Comparison of ENCODE assay signal across 8 cellular contexts in the genomic region with DNA sequence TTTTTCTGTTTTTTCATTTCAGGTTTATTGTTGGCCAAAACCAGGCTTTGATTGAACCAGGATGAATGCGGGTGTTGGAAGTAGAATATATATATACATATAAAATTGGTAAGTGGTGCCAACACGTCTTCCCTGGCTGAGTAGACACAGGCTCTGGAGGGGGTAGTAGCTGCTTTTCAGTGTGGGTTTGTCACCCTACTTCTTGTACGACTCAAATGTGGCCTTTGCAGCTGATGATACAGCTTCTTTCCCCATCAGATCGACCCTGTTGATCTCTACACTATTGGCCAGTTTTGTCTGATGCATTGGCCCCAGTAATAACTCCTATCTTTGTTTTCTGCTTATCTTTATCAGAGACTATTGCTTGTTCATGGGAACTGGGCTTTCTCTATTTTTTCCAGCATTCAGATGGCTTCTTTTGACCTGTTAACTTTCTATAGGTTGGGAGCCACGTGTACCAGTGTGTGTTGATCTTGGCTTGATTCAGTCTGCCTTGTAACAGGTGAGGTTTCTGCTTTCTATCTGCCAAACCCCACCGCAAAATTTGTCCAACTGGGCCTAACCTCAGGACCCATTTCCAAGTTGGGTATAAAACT. TPM values are rescaled to one million over a fixed set of nuclear protein-coding genes. Genes with fewer than 3 reads are reported as not detected.
DNase-seq lines count a peak whose midpoint lies in the region; ATAC-seq and TF ChIP-seq lines count a peak whose summit lies in the region.

No MANE protein-coding gene starts in this region.

- H3K4me2 ChIP-seq in GM23338: peak overlapping the region; percentile 85

- H3K27ac Mint-ChIP-seq in GM23338: peak overlapping the region; percentile 99
- H3K27ac Mint-ChIP-seq in activated naive CD8-positive, alpha-beta T cell treated with anti-CD3 and anti-CD28 coated beads for 36 hours: peak overlapping the region; percentile 100

- peaks cover 37% of the 10 kb centered on the region for H3K4me1 ChIP-seq in GM23338 (ENCODE audit: insufficient read depth)
- peaks cover 0 to 31% (median 18%) of the 10 kb centered on the region in 4 donors for H3K4me1 ChIP-seq in liver (ENCODE audit: control insufficient read depth in 4 of 4, insufficient read depth in 4 of 4, low read length in 3 of 4)
- H3K4me1 ChIP-seq in tibial nerve: peaks cover 0 to 53% (median 27%) of the 10 kb centered on the region in 4 donors

- peaks cover 56% of the 10 kb centered on the region for H3K4me1 Mint-ChIP-seq in GM23338
- peaks cover 77% of the 10 kb centered on the region for H3K4me1 Mint-ChIP-seq in activated naive CD8-positive, alpha-beta T cell treated with anti-CD3 and anti-CD28 coated beads for 36 hours

- H3K9me2 ChIP-seq in GM23338 (ENCODE audit: insufficient read depth): 0 out of 2 replicates have a peak, but pooled peaks cover 2% of the 10 kb centered on the region

- 80% methylated on average over 6 of the region's 6 CpGs for WGBS in liver
- WGBS in tibial nerve, 2 donors: 68 to 72% methylated on average over 6 of the region's 6 CpGs

- no peak overlapping the region for H3K9ac ChIP-seq in liver (ENCODE audit: low read depth in 1 of 2, low read length in 2 of 2)

- peak overlapping the region; percentile 100 for H3K4me3 ChIP-seq in GM23338
- H3K4me3 ChIP-seq in liver (ENCODE audit: low read depth in 1 of 3, low read length in 3 of 3): peak overlapping the region; percentile 29 to 96 (median 95)
- no peak overlapping the region for H3K4me3 ChIP-seq in tibial nerve

- peaks cover 72% of the 10 kb centered on the region for H3F3A ChIP-seq in GM23338 (replicated peaks; ENCODE audit: low read depth)

- H3K4me3 Mint-ChIP-seq in GM23338: peak overlapping the region; percentile 100
- peak overlapping the region; percentile 100 for H3K4me3 Mint-ChIP-seq in activated naive CD8-positive, alpha-beta T cell treated with anti-CD3 and anti-CD28 coated beads for 36 hours

- DNase-seq in GM23338 (ENCODE audit: low spot score): no peak
- DNase-seq in activated naive CD8-positive, alpha-beta T cell treated with anti-CD3 and anti-CD28 coated beads for 36 hours: no peak
- no peak for DNase-seq in NCI-H748 (lab: John Stamatoyannopoulos, UW; ENCODE audit: unreplicated experiment)
- no peak for DNase-seq in CD1c-positive myeloid dendritic cell (ENCODE audit: extremely low spot score)
- DNase-seq in tibial nerve (ENCODE audit: low spot score in 2 of 2): no peak

- H3K9me3 ChIP-seq in liver (ENCODE audit: control insufficient read depth in 4 of 4, low read length in 3 of 4) (peaks cover 6 to 14% (median 8%) of the 10 kb centered on the region in 4 donors), tibial nerve (peaks cover 0 to 41% (median 6%) of the 10 kb centered on the region in 4 donors)

- H3K79me2 ChIP-seq in GM23338 (replicated peaks; ENCODE audit: insufficient read depth): peaks cover 87% of the 10 kb centered on the region

- no peak overlapping the region for H2AFZ ChIP-seq in GM23338

- H3K36me3 ChIP-seq in GM23338 (ENCODE audit: insufficient read depth): peaks cover 73% of the 10 kb centered on the region
- peaks cover 38 to 54% (median 52%) of the 10 kb centered on the region in 4 donors for H3K36me3 ChIP-seq in liver (ENCODE audit: control insufficient read depth in 4 of 4, insufficient read depth in 3 of 4, low read depth in 1 of 4, low read length in 3 of 4)
- peaks cover 11 to 65% (median 36%) of the 10 kb centered on the region in 3 donors for H3K36me3 ChIP-seq in tibial nerve

- H3K9me3 Mint-ChIP-seq in GM23338: peaks cover 62% of the 10 kb centered on the region
- peaks cover 47% of the 10 kb centered on the region for H3K9me3 Mint-ChIP-seq in activated naive CD8-positive, alpha-beta T cell treated with anti-CD3 and anti-CD28 coated beads for 36 hours

- no peak for TF ChIP-seq EP300 in tibial nerve (IDR thresholded peaks at IDR 0.05)

- H4K20me1 ChIP-seq in GM23338 (replicated peaks; ENCODE audit: insufficient read depth): peaks cover 65% of the 10 kb centered on the region

- TF ChIP-seq CTCF in 22Rv1 (IDR thresholded peaks at IDR 0.05) (no peak), GM23338 (conservative IDR thresholded peaks at IDR 0.05; ENCODE audit: low read depth in 2 of 2) (no peak), liver (IDR thresholded peaks at IDR 0.05; ENCODE audit: low read depth, low read length, missing input control) (no peak), tibial nerve (IDR thresholded peaks at IDR 0.05) (no peak)

- peak overlapping the region; percentile 88 for H3K27ac ChIP-seq in 22Rv1
- H3K27ac ChIP-seq in GM23338 (ENCODE audit: low read depth): peak overlapping the region; percentile 93
- H3K27ac ChIP-seq in liver (ENCODE audit: low read depth in 1 of 2, low read length in 2 of 2): peak overlapping the region in 1 of 2 donors; percentile 21
- peak overlapping the region in 1 of 4 donors; percentile 32 for H3K27ac ChIP-seq in tibial nerve

- no peak for TF ChIP-seq RAD21 in liver (IDR thresholded peaks at IDR 0.05)

- peaks cover 86% of the 10 kb centered on the region for H3K36me3 Mint-ChIP-seq in GM23338 (ENCODE audit: low read depth)
- peaks cover 92% of the 10 kb centered on the region for H3K36me3 Mint-ChIP-seq in activated naive CD8-positive, alpha-beta T cell treated with anti-CD3 and anti-CD28 coated beads for 36 hours

- ATAC-seq in GM23338 (no peak), HG02642 (IDR thresholded peaks at IDR 0.05; ENCODE audit: poor library complexity, unreplicated experiment) (no peak)

- no peak for TF ChIP-seq POLR2A in tibial nerve (IDR thresholded peaks at IDR 0.05)

- peaks cover 63% of the 10 kb centered on the region for H3K27me3 Mint-ChIP-seq in GM23338 (ENCODE audit: insufficient read depth, low read depth, poor library complexity)
- H3K27me3 Mint-ChIP-seq in activated naive CD8-positive, alpha-beta T cell treated with anti-CD3 and anti-CD28 coated beads for 36 hours: peaks cover 59% of the 10 kb centered on the region

- H3K27me3 ChIP-seq in GM23338 (ENCODE audit: insufficient read depth): no peaks in the 10 kb centered on the region
- H3K27me3 ChIP-seq in liver (ENCODE audit: control insufficient read depth in 4 of 4, insufficient read depth in 4 of 4, low read length in 3 of 4): no peaks in the 10 kb centered on the region
- no peaks in the 10 kb centered on the region for H3K27me3 ChIP-seq in tibial nerve

TF ChIP-seq in GM23338, 12 proteins besides CTCF, POLR2A, EP300 and RAD21:
- TF ChIP-seq CREB1 (CRISPR knock-in tag; IDR thresholded peaks at IDR 0.05; ENCODE audit: low read depth) (no peak), POLR2AphosphoS5 (IDR thresholded peaks at IDR 0.05; ENCODE audit: low read depth) (peak; percentile 48; the same call in 1 of the 2 replicates)

TF ChIP-seq in liver, 16 proteins besides CTCF, POLR2A, EP300 and RAD21:
- TF ChIP-seq JUND (IDR thresholded peaks at IDR 0.05) (no peak), FOXA2 (IDR thresholded peaks at IDR 0.05) (no peak), GABPA (IDR thresholded peaks at IDR 0.05 in 1 of 2, conservative IDR thresholded peaks at IDR 0.05 in 1 of 2) (no peak), TAF1 (conservative IDR thresholded peaks at IDR 0.05) (no peak)
- TF ChIP-seq, protein P1, sequence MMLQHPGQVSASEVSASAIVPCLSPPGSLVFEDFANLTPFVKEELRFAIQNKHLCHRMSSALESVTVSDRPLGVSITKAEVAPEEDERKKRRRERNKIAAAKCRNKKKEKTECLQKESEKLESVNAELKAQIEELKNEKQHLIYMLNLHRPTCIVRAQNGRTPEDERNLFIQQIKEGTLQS (IDR thresholded peaks at IDR 0.05): no peak

RNA-seq across cellular contexts. Expression of a gene that starts 2.7 kb away (rescaled TPM):
- 11.1 and 12.1 TPM in 2 replicates for total RNA-seq in GM23338 (2014; rRNA removed; shearing (Covaris generic))
- polyA plus RNA-seq in GM23338 (2016; fragmentation: Nextera tagmentation; extraction: Ambion mirVana): 6.1 and 6.2 TPM in 2 replicates
- 10 to 100 TPM; 45.8 to 48.0 TPM for total RNA-seq in activated naive CD8-positive, alpha-beta T cell treated with anti-CD3 and anti-CD28 coated beads for 36 hours
- 10 to 100 TPM; 10.1 to 16.1 TPM for total RNA-seq in liver
- 1 to 10 TPM; 6.9 to 7.2 TPM for polyA plus RNA-seq in liver
- 10 to 100 TPM; 35.0 to 45.2 (median 39.1) TPM for total RNA-seq in tibial nerve

Comparison
In these comparisons a context has a peak if more than half of its experiments do, and no peak if none do; other contexts are left out.
1. H3K4me3 ChIP-seq: peak in GM23338 (single experiment) and liver (3 of 3); none in tibial nerve (0 of 4).